Comparison of ENCODE assay signal across 15 cellular contexts in genomic region chr1:12457771-12458170, GRCh38.
DNase-seq lines count a peak whose midpoint lies in the region; ATAC-seq and TF ChIP-seq lines count a peak whose summit lies in the region.
"Had no signal": no experiment of that assay in that cellular context is flagged by ENCODE, and none has a peak within 500 bp of the region (broad histone marks: within the 10 kb centered on the region; RNA-seq: fewer than 3 reads in every experiment).

No MANE protein-coding gene starts in this region.

- H3K4me1 ChIP-seq in heart left ventricle: peaks cover 8 to 99% (median 78%) of the 10 kb centered on the region in 12 donors
- peaks cover 35% of the 10 kb centered on the region for H3K4me1 ChIP-seq in prostate gland (replicated peaks)

- H3K27ac ChIP-seq in heart left ventricle (peak overlapping the region in 6 of 12 donors; percentile 5 to 81 (median 34)), prostate gland (peak overlapping the region; percentile 40 to 45)

- H3K27me3 ChIP-seq in heart left ventricle (no peaks in the 10 kb centered on the region), prostate gland (replicated peaks; ENCODE audit: insufficient read depth) (no peaks in the 10 kb centered on the region)
- H3K27me3 ChIP-seq: dorsolateral prefrontal cortex had no signal

- DNase-seq in Right ventricle myocardium superior: peak; percentile 48
- no peak for DNase-seq in heart left ventricle
- DNase-seq in fibroblast of mammary gland (ENCODE audit: low read depth): peak; percentile 89
- no peak for DNase-seq in prostate gland (ENCODE audit: low spot score)
- DNase-seq in activated naive CD4-positive, alpha-beta T cell treated with anti-CD3 and anti-CD28 coated beads for 36 hours: no peak
- no peak for DNase-seq in GM13976 (ENCODE audit: low spot score)
- no peak for DNase-seq in NCI-H748 treated with DMSO at 0.1 percent for 48 hours (lab: John Stamatoyannopoulos, UW)
- DNase-seq: amygdala, dorsolateral prefrontal cortex, NCI-H1105, NCI-H345, nephron progenitor cell, T-cell had no signal

- in situ Hi-C loops in GM13976 (cut with MboI; ENCODE audit: low sequenced_read_pairs, unreplicated experiment): no loop called here

- peaks cover 66% of the 10 kb centered on the region for H3K4me1 Mint-ChIP-seq in activated naive CD4-positive, alpha-beta T cell treated with anti-CD3 and anti-CD28 coated beads for 36 hours (ENCODE audit: low read depth)

- no peak for TF ChIP-seq POLR2A in heart left ventricle (IDR thresholded peaks at IDR 0.05)
- no peak for TF ChIP-seq POLR2A in prostate gland (IDR thresholded peaks at IDR 0.05)

- 59 to 74% (median 68%) methylated on average over 4 of the region's 4 CpGs for WGBS in heart left ventricle, 4 donors
- WGBS in prostate gland: 47% methylated on average over 4 of the region's 4 CpGs

- H3K27ac Mint-ChIP-seq in activated naive CD4-positive, alpha-beta T cell treated with anti-CD3 and anti-CD28 coated beads for 36 hours: no peak overlapping the region

- TF ChIP-seq CTCF in heart left ventricle (IDR thresholded peaks at IDR 0.05) (no peak), fibroblast of mammary gland (conservative IDR thresholded peaks at IDR 0.05; ENCODE audit: control insufficient read depth, insufficient read depth, low read depth, low read length) (no peak), prostate gland (IDR thresholded peaks at IDR 0.05) (no peak), GM13976 (IDR thresholded peaks at IDR 0.05; ENCODE audit: borderline replicate concordance, control extremely low read depth, extremely low read depth, insufficient read depth, missing control alignments) (no peak)

- no peaks in the 10 kb centered on the region for H3K9me3 Mint-ChIP-seq in activated naive CD4-positive, alpha-beta T cell treated with anti-CD3 and anti-CD28 coated beads for 36 hours
- H3K9me3 Mint-ChIP-seq: nephron progenitor cell, T-cell had no signal

- intact Hi-C loops in Right ventricle myocardium superior (cut with DNase I) (no loop called here), heart left ventricle (cut with DNase I) (no loop called here), prostate gland (cut with DNase I) (no loop called here)
- intact Hi-C loops in activated naive CD4-positive, alpha-beta T cell treated with anti-CD3 and anti-CD28 coated beads for 36 hours (cut with micrococcal nuclease): loop anchor here (1.0 kb wide), 1 partner anchor 10 kb away; no protein-coding TSS in a partner anchor

- ATAC-seq in Right ventricle myocardium superior (ENCODE audit: poor library complexity): peak; percentile 23
- no peak for ATAC-seq in heart left ventricle
- ATAC-seq in GM21528 (IDR thresholded peaks at IDR 0.05; ENCODE audit: low FRiP score, unreplicated experiment): no peak
- ATAC-seq: left colon had no signal

- no peak overlapping the region for H3K4me3 Mint-ChIP-seq in activated naive CD4-positive, alpha-beta T cell treated with anti-CD3 and anti-CD28 coated beads for 36 hours
- H3K4me3 Mint-ChIP-seq: nephron progenitor cell had no signal

- CTCF ChIA-PET in activated naive CD4-positive, alpha-beta T cell treated with anti-CD3 and anti-CD28 coated beads for 36 hours (lab: Charles Lee): no interaction called here

- H3K36me3 ChIP-seq in heart left ventricle (peaks cover 0 to 57% (median 27%) of the 10 kb centered on the region in 9 donors), prostate gland (no peaks in the 10 kb centered on the region)

- H3K27me3 Mint-ChIP-seq in activated naive CD4-positive, alpha-beta T cell treated with anti-CD3 and anti-CD28 coated beads for 36 hours (ENCODE audit: low read depth): no peaks in the 10 kb centered on the region
- H3K27me3 Mint-ChIP-seq: T-cell had no signal

- H3K4me3 ChIP-seq in heart left ventricle (no peak overlapping the region), fibroblast of mammary gland (ENCODE audit: control insufficient read depth, low read depth, low read length) (no peak overlapping the region), prostate gland (no peak overlapping the region)
- H3K4me3 ChIP-seq: dorsolateral prefrontal cortex had no signal

- no peaks in the 10 kb centered on the region for H3K9me3 ChIP-seq in heart left ventricle
- H3K9me3 ChIP-seq in prostate gland: no peaks in the 10 kb centered on the region

- peaks cover 22% of the 10 kb centered on the region for H3K36me3 Mint-ChIP-seq in activated naive CD4-positive, alpha-beta T cell treated with anti-CD3 and anti-CD28 coated beads for 36 hours (ENCODE audit: low read depth)

Comparison
In these comparisons a context has a peak if more than half of its experiments do, and no peak if none do; other contexts are left out.
1. DNase-seq: peak in Right ventricle myocardium superior (single experiment) and fibroblast of mammary gland (single experiment); none in heart left ventricle (0 of 5), prostate gland (single experiment), activated naive CD4-positive, alpha-beta T cell treated with anti-CD3 and anti-CD28 coated beads for 36 hours (single experiment), GM13976 (single experiment) and NCI-H748 treated with DMSO at 0.1 percent for 48 hours (single experiment).